ENCODE assay signal across 8 cellular contexts in genomic region chr4:109435635-109436034, GRCh38. TPM values are rescaled to one million over a fixed set of nuclear protein-coding genes. Genes with fewer than 3 reads are reported as not detected.
A peak's percentile ranks its signal among the peaks of the same experiment; 100 is the strongest.
DNase-seq lines count a peak whose midpoint lies in the region; ATAC-seq and TF ChIP-seq lines count a peak whose summit lies in the region.

No MANE protein-coding gene starts in this region.

- in situ Hi-C loops in mammary epithelial cell (cut with MboI; ENCODE audit: low sequenced_read_pairs in 2 of 2) = loop anchor here (10.0 to 25.0 kb wide), 3 partner anchors 277 to 1077 kb away; partner anchors contain the start of gene CASP6 (in 1 of the 2)

- H3K27me3 ChIP-seq in BE2C = no peaks in the 10 kb centered on the region
- H3K27me3 ChIP-seq in mammary epithelial cell (ENCODE audit: insufficient read depth, low read length) = no peaks in the 10 kb centered on the region
- no peaks in the 10 kb centered on the region for H3K27me3 ChIP-seq in muscle layer of duodenum (ENCODE audit: low read depth, low read length)

- no peak for TF ChIP-seq CTCF in BE2C (IDR thresholded peaks at IDR 0.05; ENCODE audit: low read depth, low read length)
- TF ChIP-seq CTCF in HFFc6 (IDR thresholded peaks at IDR 0.05) = no peak
- TF ChIP-seq CTCF in mammary epithelial cell (conservative IDR thresholded peaks at IDR 0.05 in 1 of 2, IDR thresholded peaks at IDR 0.05 in 1 of 2; ENCODE audit: extremely low read depth in 1 of 2, insufficient read depth in 1 of 2, low read depth in 1 of 2, low read length in 2 of 2) = no peak

- H3K4me2 ChIP-seq in mammary epithelial cell (ENCODE audit: insufficient read depth, low read depth, low read length) = peak overlapping the region; percentile 84

- DNase-seq in BE2C (no peak), HFFc6 (no peak), mammary epithelial cell (no peak), Ammon's horn (ENCODE audit: low spot score) (no peak), HuH-7.5 (ENCODE audit: low spot score) (no peak), medulla oblongata (ENCODE audit: extremely low spot score) (no peak)

- no peaks in the 10 kb centered on the region for H3K9me3 ChIP-seq in BE2C
- H3K9me3 ChIP-seq in mammary epithelial cell (replicated peaks; ENCODE audit: insufficient read depth, low read length) = no peaks in the 10 kb centered on the region
- H3K9me3 ChIP-seq in muscle layer of duodenum (ENCODE audit: control insufficient read depth in 1 of 2, low read length in 2 of 2) = no peaks in the 10 kb centered on the region

- peaks cover 3% of the 10 kb centered on the region for H3K27me3 Mint-ChIP-seq in HFFc6 (ENCODE audit: insufficient read depth)

- 71% methylated on average over 3 of the region's 3 CpGs for WGBS in mammary epithelial cell (ENCODE audit: low coverage, missing lambda C conversion rate)

- no peaks in the 10 kb centered on the region; the same call in 1 of the 2 replicates for H3K36me3 Mint-ChIP-seq in HFFc6 (ENCODE audit: low read depth)

- peak overlapping the region; percentile 17 for H3K27ac ChIP-seq in mammary epithelial cell (ENCODE audit: insufficient read depth, low read depth, low read length)
- no peak overlapping the region for H3K27ac ChIP-seq in muscle layer of duodenum (ENCODE audit: low read length)

- CTCF ChIA-PET in mammary epithelial cell (lab: Charles Lee; ENCODE audit: low non-redundant PET) = interaction anchor here (0.7 kb wide), 1 partner anchor 545 kb away, joined by 3 read pairs; no protein-coding TSS in a partner anchor

- no peak overlapping the region for H2AFZ ChIP-seq in mammary epithelial cell (ENCODE audit: low read depth, low read length)

- ATAC-seq in HG03520 (IDR thresholded peaks at IDR 0.05; ENCODE audit: unreplicated experiment) = no peak

- H3K36me3 ChIP-seq in BE2C = no peaks in the 10 kb centered on the region
- H3K36me3 ChIP-seq in mammary epithelial cell (ENCODE audit: insufficient read depth, low read length) = no peaks in the 10 kb centered on the region
- no peaks in the 10 kb centered on the region for H3K36me3 ChIP-seq in muscle layer of duodenum (ENCODE audit: control insufficient read depth in 1 of 2, insufficient read depth in 2 of 2, low read length in 2 of 2)

- H3K4me1 ChIP-seq in BE2C (no peaks in the 10 kb centered on the region; the same call in 1 of the 2 replicates), mammary epithelial cell (ENCODE audit: insufficient read depth, low read length) (peaks cover 33% of the 10 kb centered on the region), muscle layer of duodenum (ENCODE audit: control insufficient read depth in 1 of 2, insufficient read depth in 2 of 2, low read length in 2 of 2) (peaks cover 7 to 56% of the 10 kb centered on the region in 2 donors)

- H3K79me2 ChIP-seq in mammary epithelial cell (ENCODE audit: insufficient read depth, low read length) = peaks cover 89% of the 10 kb centered on the region

- H3K4me3 ChIP-seq in BE2C (ENCODE audit: low read depth, low read length) (peak overlapping the region; percentile 89), mammary epithelial cell (replicated peaks in 1 of 3; ENCODE audit: insufficient read depth in 1 of 3, low read depth in 2 of 3, low read length in 3 of 3) (peak overlapping the region in 2 of 3 experiments; percentile 60 to 94), muscle layer of duodenum (ENCODE audit: low read depth in 1 of 2, low read length in 2 of 2) (peak overlapping the region; percentile 88 to 90)

- peak overlapping the region; percentile 29 for H3K27ac Mint-ChIP-seq in HFFc6

- dilution Hi-C loops in mammary epithelial cell (cut with HindIII; ENCODE audit: low sequenced_read_pairs) = loop anchor here (10.0 kb wide), 1 partner anchor 549 kb away; no protein-coding TSS in a partner anchor

- H3K4me3 Mint-ChIP-seq in HFFc6 = peak overlapping the region; percentile 93

- peak overlapping the region; percentile 45 for H3K9ac ChIP-seq in mammary epithelial cell (ENCODE audit: insufficient read depth, low read length)

- no TSS peak for BruUV-seq in mammary epithelial cell (replicated peaks; lab: Mats Ljungman, UMichigan)

- no peaks in the 10 kb centered on the region for H3K9me3 Mint-ChIP-seq in HFFc6

- H3K4me1 Mint-ChIP-seq in HFFc6 (ENCODE audit: low read depth) = peaks cover 55% of the 10 kb centered on the region

- intact Hi-C loops in mammary epithelial cell (cut with micrococcal nuclease) = no loop called here

- peaks cover 7% of the 10 kb centered on the region for H4K20me1 ChIP-seq in mammary epithelial cell (ENCODE audit: insufficient read depth, low read length)

RNA-seq across cellular contexts. Expression of gene SEC24B, which starts 2.0 kb away (rescaled TPM):
- 13.4 TPM for polyA plus RNA-seq in BE2C (2012; ENCODE audit: insufficient read depth, insufficient read length, low read depth)
- total RNA-seq in HFFc6 (2021; fragmentation: NEBNext Ultra II Directional; extraction: Animal tissue kit (Norgen Biotek cat#: 25700)) = 10 to 100 TPM; 27.2 to 36.6 (median 31.8) TPM
- 10 to 100 TPM; 22.0 to 34.7 TPM for total RNA-seq in mammary epithelial cell
- polyA plus RNA-seq in mammary epithelial cell = 44.8 TPM
- polyA minus RNA-seq in mammary epithelial cell = 63.1 TPM
